In genomic region chr11:16945671-16946469, GRCh38 we compare ENCODE assay signal across 1 cellular context.
TF ChIP-seq lines count a peak whose summit lies in the region.

No MANE protein-coding gene starts in this region.

TF ChIP-seq in H1, 55 proteins besides CTCF, POLR2A, EP300 and RAD21 (continued from another document):
- no peak for TF ChIP-seq ATF2 (IDR thresholded peaks at IDR 0.05; ENCODE audit: low read length)
- no peak for TF ChIP-seq NANOG (IDR thresholded peaks at IDR 0.05; ENCODE audit: insufficient read depth, low read depth, low read length, poor library complexity, severe bottlenecking)
- no peak for TF ChIP-seq SUZ12 (IDR thresholded peaks at IDR 0.05; ENCODE audit: low read length)
- no peak for TF ChIP-seq YY1 (IDR thresholded peaks at IDR 0.05; ENCODE audit: low read depth, low read length)
